15 cellular contexts compared by ENCODE assay signal in genomic region chr12:54131641-54132280, GRCh38.
"Had no signal": no experiment of that assay in that cellular context is flagged by ENCODE, and none has a peak within 500 bp of the region (broad histone marks: within the 10 kb centered on the region; RNA-seq: fewer than 3 reads in every experiment).

No MANE protein-coding gene starts in this region.

- ATAC-seq: activated T-cell treated with anti-CD3 and anti-CD28 coated beads, Interleukin-2, amount 50 U/mL, for 72 hours; stimulated activated effector memory CD8-positive, alpha-beta T cell treated with anti-CD3 and anti-CD28 coated beads, Interleukin-12 subunit alpha, Interleukin-12 subunit beta, amount 100 ng/mL, for 72 hours had no signal

- H3K4me1 ChIP-seq: colonic mucosa, parathyroid adenoma, uterus had no signal

- H3K9me3 Mint-ChIP-seq: activated CD4-positive, alpha-beta T cell treated with anti-CD3 and anti-CD28 coated beads, Interleukin-2, amount 10 ng/mL, durations not matched to agents 7 days and 5 days; activated T-cell treated with anti-CD3 and anti-CD28 coated beads, Interleukin-2, amount 50 U/mL, for 72 hours; stimulated activated effector memory CD8-positive, alpha-beta T cell treated with anti-CD3 and anti-CD28 coated beads, Interleukin-12 subunit alpha, Interleukin-12 subunit beta, amount 100 ng/mL, for 72 hours had no signal

- H3K27ac ChIP-seq: colonic mucosa, parathyroid adenoma, uterus had no signal

- H3K27ac Mint-ChIP-seq: activated CD4-positive, alpha-beta T cell treated with anti-CD3 and anti-CD28 coated beads, Interleukin-2, amount 10 ng/mL, durations not matched to agents 7 days and 5 days; activated naive CD8-positive, alpha-beta T cell; activated T-cell treated with anti-CD3 and anti-CD28 coated beads, Interleukin-2, amount 50 U/mL, for 72 hours; stimulated activated effector memory CD8-positive, alpha-beta T cell treated with anti-CD3 and anti-CD28 coated beads, Interleukin-12 subunit alpha, Interleukin-12 subunit beta, amount 100 ng/mL, for 72 hours had no signal

- DNase-seq: activated CD4-positive, alpha-beta T cell treated with anti-CD3 and anti-CD28 coated beads, Interleukin-2, amount 10 ng/mL, durations not matched to agents 7 days and 5 days; activated CD4-positive, CD25-positive, alpha-beta regulatory T cell; activated CD8-positive, alpha-beta memory T cell treated with anti-CD3 and anti-CD28 coated beads, Interleukin-2, amount 50 U/mL, for 48 hours; activated gamma-delta T cell; activated T-cell treated with anti-CD3 and anti-CD28 coated beads, Interleukin-2, amount 50 U/mL, for 72 hours; amniotic stem cell; caudate nucleus; colonic mucosa; retina; T-helper 2 cell; uterus had no signal

- H3K27me3 ChIP-seq: esophagus muscularis mucosa had no signal

- H3K36me3 Mint-ChIP-seq: stimulated activated effector memory CD8-positive, alpha-beta T cell treated with anti-CD3 and anti-CD28 coated beads, Interleukin-12 subunit alpha, Interleukin-12 subunit beta, amount 100 ng/mL, for 72 hours had no signal

- H3K4me3 Mint-ChIP-seq: activated CD4-positive, alpha-beta T cell treated with anti-CD3 and anti-CD28 coated beads, Interleukin-2, amount 10 ng/mL, durations not matched to agents 7 days and 5 days; activated T-cell treated with anti-CD3 and anti-CD28 coated beads, Interleukin-2, amount 50 U/mL, for 72 hours; stimulated activated effector memory CD8-positive, alpha-beta T cell treated with anti-CD3 and anti-CD28 coated beads, Interleukin-12 subunit alpha, Interleukin-12 subunit beta, amount 100 ng/mL, for 72 hours had no signal

- H3K9me3 ChIP-seq: colonic mucosa, esophagus muscularis mucosa, uterus had no signal

- H3K36me3 ChIP-seq: colonic mucosa, uterus had no signal

- H3K4me3 ChIP-seq: colonic mucosa, esophagus muscularis mucosa, uterus had no signal
